1 cellular context compared by ENCODE assay signal in the genomic region with DNA sequence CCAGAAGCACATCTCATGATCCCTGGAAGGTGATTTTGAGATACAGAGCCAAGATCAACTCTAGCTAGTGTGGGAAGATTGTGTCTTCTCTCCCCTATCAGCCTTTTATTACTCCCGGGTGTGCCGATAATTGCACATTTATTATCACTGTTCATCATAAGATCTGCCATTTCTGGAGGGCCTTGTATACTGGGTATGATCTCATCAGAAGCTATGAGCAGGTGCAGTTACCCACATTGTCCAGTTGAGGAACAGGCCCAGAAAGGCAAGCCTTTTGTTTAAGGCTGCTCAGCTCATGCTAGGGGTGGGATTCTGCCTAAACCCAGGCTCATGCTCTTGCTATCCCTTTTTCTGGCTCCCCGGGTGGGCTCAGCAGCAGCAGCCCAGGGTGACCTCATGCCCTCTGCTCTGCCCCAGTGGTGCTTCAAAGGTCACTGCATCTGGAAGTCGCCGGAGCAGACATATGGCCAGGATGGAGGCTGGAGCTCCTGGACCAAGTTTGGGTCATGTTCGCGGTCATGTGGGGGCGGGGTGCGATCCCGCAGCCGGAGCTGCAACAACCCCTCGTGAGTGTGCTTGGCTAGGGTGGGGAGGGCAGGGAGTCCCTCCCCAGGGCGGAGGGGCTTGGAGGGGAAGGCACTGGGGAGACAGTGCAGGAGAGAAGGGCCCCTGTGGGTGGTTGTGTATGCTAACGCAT.
TF ChIP-seq lines count a peak whose summit lies in the region.

No MANE protein-coding gene starts in this region.

TF ChIP-seq in A549, 52 proteins besides CTCF, POLR2A, EP300 and RAD21 (continued from another document):
- TF ChIP-seq, protein P1, sequence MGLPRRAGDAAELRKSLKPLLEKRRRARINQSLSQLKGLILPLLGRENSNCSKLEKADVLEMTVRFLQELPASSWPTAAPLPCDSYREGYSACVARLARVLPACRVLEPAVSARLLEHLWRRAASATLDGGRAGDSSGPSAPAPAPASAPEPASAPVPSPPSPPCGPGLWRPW (IDR thresholded peaks at IDR 0.05): no peak
